In the genomic region with DNA sequence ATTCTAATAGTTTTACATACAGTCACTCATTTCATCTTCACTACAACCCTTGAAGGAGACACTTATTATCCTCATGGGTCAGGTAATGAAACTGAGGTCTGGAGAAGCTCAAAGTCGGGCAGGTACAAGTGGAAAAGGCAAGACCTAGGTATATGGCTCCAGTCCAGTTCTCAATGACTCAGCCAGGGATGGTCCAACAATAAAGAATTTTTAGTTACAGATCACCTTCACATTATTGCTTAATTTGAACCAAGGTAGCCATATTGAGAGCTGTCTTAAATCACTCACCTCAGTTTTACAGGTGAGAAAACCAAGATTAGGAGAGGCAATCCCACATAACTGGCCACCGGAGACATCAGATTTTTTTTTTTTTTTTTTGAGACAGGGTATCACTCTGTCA, we compare ENCODE assay signal across 27 cellular contexts. TPM values are rescaled to one million over a fixed set of nuclear protein-coding genes. Genes with fewer than 3 reads are reported as not detected.
A peak's percentile ranks its signal among the peaks of the same experiment; 100 is the strongest.
DNase-seq lines count a peak whose midpoint lies in the region; ATAC-seq and TF ChIP-seq lines count a peak whose summit lies in the region.
"Had no signal": no experiment of that assay in that cellular context is flagged by ENCODE, and none has a peak within 500 bp of the region (broad histone marks: within the 10 kb centered on the region; RNA-seq: fewer than 3 reads in every experiment).

No MANE protein-coding gene starts in this region.

- BruUV-seq in MCF 10A (replicated peaks; lab: Mats Ljungman, UMichigan) (no TSS peak), mammary epithelial cell (replicated peaks; lab: Mats Ljungman, UMichigan) (no TSS peak)

- no peak overlapping the region for H3K4me3 Mint-ChIP-seq in MCF 10A (ENCODE audit: unreplicated experiment)
- H3K4me3 Mint-ChIP-seq: CD4-positive, CD25-positive, alpha-beta regulatory T cell; IgD-negative memory B cell had no signal

- in situ Hi-C loops in mammary epithelial cell (cut with MboI; ENCODE audit: low sequenced_read_pairs in 2 of 2) = loop anchor here in 1 of 2 donors (10.0 kb wide), 1 partner anchor 72 kb away; no protein-coding TSS in a partner anchor

- no peaks in the 10 kb centered on the region for H4K20me1 ChIP-seq in mammary epithelial cell (ENCODE audit: insufficient read depth, low read length)
- H4K20me1 ChIP-seq: BLaER1 had no signal

- peaks cover 14% of the 10 kb centered on the region for H3K4me1 Mint-ChIP-seq in MCF 10A (ENCODE audit: insufficient read depth, unreplicated experiment)

- no peak overlapping the region for H3K9ac ChIP-seq in mammary epithelial cell (ENCODE audit: insufficient read depth, low read length)
- H3K9ac ChIP-seq: BLaER1, KMS-11 had no signal

- no peaks in the 10 kb centered on the region for H3K36me3 ChIP-seq in breast epithelium
- peaks cover 18% of the 10 kb centered on the region for H3K36me3 ChIP-seq in mammary epithelial cell (ENCODE audit: insufficient read depth, low read length)
- peaks cover 15% of the 10 kb centered on the region for H3K36me3 ChIP-seq in suprapubic skin
- H3K36me3 ChIP-seq in BE2C = no peaks in the 10 kb centered on the region
- H3K36me3 ChIP-seq: BLaER1, SJSA1 had no signal

- CTCF ChIA-PET in MCF 10A (lab: Yijun Ruan, JAX) (interaction anchor here (0.5 to 8.2 kb wide), 13 partner anchors 12 to 491 kb away, joined by 3 to 387 read pairs (median 6); no protein-coding TSS in a partner anchor), mammary epithelial cell (lab: Charles Lee; ENCODE audit: low non-redundant PET) (interaction anchor here (0.6 to 1.2 kb wide), 2 partner anchors 27 to 30 kb away, joined by 3 to 10 read pairs; no protein-coding TSS in a partner anchor)

- peak; percentile 25 for ATAC-seq in foreskin keratinocyte
- ATAC-seq: HCT116, Right ventricle myocardium inferior had no signal

- 55% methylated on average over 2 of the region's 2 CpGs for WGBS in mammary epithelial cell (ENCODE audit: low coverage, missing lambda C conversion rate)
- 69% methylated on average over 2 of the region's 2 CpGs for WGBS in suprapubic skin

- DNase-seq in MCF 10A (ENCODE audit: unreplicated experiment) (peak; percentile 83), breast epithelium (ENCODE audit: low spot score in 2 of 2) (no peak), mammary epithelial cell (peak; percentile 84), foreskin keratinocyte (peak in 1 of 2 donors; percentile 66), suprapubic skin (ENCODE audit: low spot score in 2 of 2) (no peak), BE2C (no peak), kidney glomerular epithelial cell (lab: John Stamatoyannopoulos, UW) (no peak)
- DNase-seq in effector CD8-positive, alpha-beta T cell (lab: John Stamatoyannopoulos, UW) = no peak
- DNase-seq: 8988T; ACHN; CD4-positive, CD25-positive, alpha-beta regulatory T cell; DMS153; DND-41; NCI-H1092; NCI-H1417 treated with DMSO at 0.1 percent for 48 hours; NCI-H1694 treated with DMSO at 0.1 percent for 48 hours; NCI-H2081; NCI-H226; NCI-H510A; NCI-H69 had no signal

- H3K27ac ChIP-seq in breast epithelium = no peak overlapping the region
- peak overlapping the region; percentile 67 for H3K27ac ChIP-seq in mammary epithelial cell (ENCODE audit: insufficient read depth, low read depth, low read length)
- H3K27ac ChIP-seq in foreskin keratinocyte = no peak overlapping the region
- peak overlapping the region; percentile 18 for H3K27ac ChIP-seq in suprapubic skin
- H3K27ac ChIP-seq: BLaER1, KMS-11, SJSA1 had no signal

- peak overlapping the region; percentile 77 for H3K27ac Mint-ChIP-seq in MCF 10A (ENCODE audit: low read depth, unreplicated experiment)
- H3K27ac Mint-ChIP-seq: CD4-positive, CD25-positive, alpha-beta regulatory T cell; IgD-negative memory B cell had no signal

- TF ChIP-seq EP300 in suprapubic skin (IDR thresholded peaks at IDR 0.05) = no peak

- POLR2A ChIA-PET in MCF 10A (lab: Yijun Ruan, JAX) = interaction anchor here (0.7 to 6.2 kb wide), 13 partner anchors 11 to 814 kb away, joined by 3 to 254 read pairs (median 4); a partner anchor contains a TSS

- intact Hi-C loops in MCF 10A (cut with micrococcal nuclease) = loop anchor here (5.0 kb wide), 1 partner anchor 375 kb away; no protein-coding TSS in a partner anchor
- intact Hi-C loops in breast epithelium (cut with DNase I; ENCODE audit: low total_unique reads) = no loop called here
- intact Hi-C loops in mammary epithelial cell (cut with micrococcal nuclease) = loop anchor here (5.0 kb wide), 1 partner anchor 375 kb away; no protein-coding TSS in a partner anchor

- H3K79me2 ChIP-seq in mammary epithelial cell (ENCODE audit: insufficient read depth, low read length) = no peaks in the 10 kb centered on the region

- H3K27me3 ChIP-seq in breast epithelium = no peaks in the 10 kb centered on the region
- H3K27me3 ChIP-seq in mammary epithelial cell (ENCODE audit: insufficient read depth, low read length) = no peaks in the 10 kb centered on the region
- H3K27me3 ChIP-seq in foreskin keratinocyte = no peaks in the 10 kb centered on the region
- H3K27me3 ChIP-seq in suprapubic skin = no peaks in the 10 kb centered on the region
- H3K27me3 ChIP-seq in BE2C = peaks cover 7% of the 10 kb centered on the region
- H3K27me3 ChIP-seq: BLaER1, SJSA1 had no signal

- H2AFZ ChIP-seq in mammary epithelial cell (ENCODE audit: low read depth, low read length) = no peak overlapping the region

- H3K27me3 Mint-ChIP-seq in MCF 10A (ENCODE audit: insufficient read depth, unreplicated experiment) = no peaks in the 10 kb centered on the region

- H3K36me3 Mint-ChIP-seq in MCF 10A (ENCODE audit: insufficient read depth, unreplicated experiment) = peaks cover 20% of the 10 kb centered on the region
- H3K36me3 Mint-ChIP-seq: CD4-positive, CD25-positive, alpha-beta regulatory T cell; IgD-negative memory B cell had no signal

- H3K9me3 ChIP-seq in breast epithelium = no peaks in the 10 kb centered on the region
- no peaks in the 10 kb centered on the region for H3K9me3 ChIP-seq in mammary epithelial cell (replicated peaks; ENCODE audit: insufficient read depth, low read length)
- no peaks in the 10 kb centered on the region for H3K9me3 ChIP-seq in suprapubic skin
- no peaks in the 10 kb centered on the region for H3K9me3 ChIP-seq in BE2C
- H3K9me3 ChIP-seq: BLaER1, SJSA1 had no signal

- TF ChIP-seq POLR2A in breast epithelium (IDR thresholded peaks at IDR 0.05) (no peak), suprapubic skin (IDR thresholded peaks at IDR 0.05) (no peak)

- no peak overlapping the region for H3K4me3 ChIP-seq in breast epithelium
- H3K4me3 ChIP-seq in mammary epithelial cell (replicated peaks in 1 of 3; ENCODE audit: insufficient read depth in 1 of 3, low read depth in 2 of 3, low read length in 3 of 3) = no peak overlapping the region
- H3K4me3 ChIP-seq in suprapubic skin = no peak overlapping the region
- no peak overlapping the region for H3K4me3 ChIP-seq in BE2C (ENCODE audit: low read depth, low read length)
- H3K4me3 ChIP-seq: BLaER1, SJSA1 had no signal

- no peaks in the 10 kb centered on the region for H3K4me1 ChIP-seq in breast epithelium
- H3K4me1 ChIP-seq in mammary epithelial cell (ENCODE audit: insufficient read depth, low read length) = peaks cover 30% of the 10 kb centered on the region
- H3K4me1 ChIP-seq in foreskin keratinocyte = peaks cover 12% of the 10 kb centered on the region
- peaks cover 12% of the 10 kb centered on the region for H3K4me1 ChIP-seq in suprapubic skin
- H3K4me1 ChIP-seq in BE2C = no peaks in the 10 kb centered on the region

- dilution Hi-C loops in mammary epithelial cell (cut with HindIII; ENCODE audit: low sequenced_read_pairs) = no loop called here

- H3K4me2 ChIP-seq in mammary epithelial cell (ENCODE audit: insufficient read depth, low read depth, low read length) = peak overlapping the region; percentile 7
- H3K4me2 ChIP-seq: BLaER1, KMS-11 had no signal

- TF ChIP-seq CTCF in MCF 10A (IDR thresholded peaks at IDR 0.05; ENCODE audit: unreplicated experiment) (no peak), breast epithelium (IDR thresholded peaks at IDR 0.05) (no peak), mammary epithelial cell (conservative IDR thresholded peaks at IDR 0.05 in 1 of 2, IDR thresholded peaks at IDR 0.05 in 1 of 2; ENCODE audit: extremely low read depth in 1 of 2, insufficient read depth in 1 of 2, low read depth in 1 of 2, low read length in 2 of 2) (no peak), foreskin keratinocyte (conservative IDR thresholded peaks at IDR 0.05) (no peak), suprapubic skin (IDR thresholded peaks at IDR 0.05) (no peak), BE2C (IDR thresholded peaks at IDR 0.05; ENCODE audit: low read depth, low read length) (no peak)

- no peaks in the 10 kb centered on the region for H3K9me3 Mint-ChIP-seq in MCF 10A (ENCODE audit: unreplicated experiment)
- H3K9me3 Mint-ChIP-seq: CD4-positive, CD25-positive, alpha-beta regulatory T cell; IgD-negative memory B cell had no signal

RNA-seq across cellular contexts. Expression of a gene that starts 55.4 kb away (rescaled TPM):
- total RNA-seq in MCF 10A (2022) (6.3 and 6.9 TPM in 2 replicates), breast epithelium (10 to 100 TPM in 2 of 3 donors, 1 to 10 TPM in 1; 4.2 to 21.2 (median 14.4) TPM), mammary epithelial cell (10 to 100 TPM; 23.0 to 41.8 TPM), foreskin keratinocyte (14.4 and 19.5 TPM in 2 replicates), suprapubic skin (10 to 100 TPM; 31.6 to 64.0 (median 38.7) TPM)
- polyA plus RNA-seq in mammary epithelial cell (18.2 TPM), foreskin keratinocyte (7.5 and 12.2 TPM in 2 replicates)
- polyA minus RNA-seq in mammary epithelial cell = 31.8 TPM
- polyA plus RNA-seq in BE2C (2012; ENCODE audit: insufficient read depth, insufficient read length, low read depth) = not detected
- total RNA-seq: OCI-LY7 had no signal
- polyA plus RNA-seq: IgD-negative memory B cell had no signal

Comparison
In these comparisons a context has a peak if more than half of its experiments do, and no peak if none do; other contexts are left out.
1. DNase-seq: peak in MCF 10A (single experiment) and mammary epithelial cell (single experiment); none in breast epithelium (0 of 2), suprapubic skin (0 of 2), effector CD8-positive, alpha-beta T cell (single experiment), BE2C (single experiment) and kidney glomerular epithelial cell (single experiment).
2. H3K27ac ChIP-seq: peak in mammary epithelial cell (single experiment) and suprapubic skin (single experiment); none in breast epithelium (0 of 2) and foreskin keratinocyte (single experiment).